Comparison of ENCODE assay signal across 29 cellular contexts in genomic region chr10:63492788-63493403, GRCh38. TPM values are rescaled to one million over a fixed set of nuclear protein-coding genes. Genes with fewer than 3 reads are reported as not detected.
DNase-seq lines count a peak whose midpoint lies in the region; ATAC-seq and TF ChIP-seq lines count a peak whose summit lies in the region.
"Had no signal": no experiment of that assay in that cellular context is flagged by ENCODE, and none has a peak within 500 bp of the region (broad histone marks: within the 10 kb centered on the region; RNA-seq: fewer than 3 reads in every experiment).

No MANE protein-coding gene starts in this region.

- H3K4me3 ChIP-seq in left ventricle myocardium inferior (no peak overlapping the region), brain microvascular endothelial cell (ENCODE audit: low read depth, low read length) (no peak overlapping the region), Peyer's patch (no peak overlapping the region)
- H3K4me3 ChIP-seq: heart right ventricle, mucosa of descending colon, right lobe of liver, SJSA1 had no signal

- in situ Hi-C loops in brain microvascular endothelial cell (cut with HindIII; ENCODE audit: low pct_ligation_motif_present, low sequenced_read_pairs), result no loop called here

- H3K4me1 Mint-ChIP-seq in nephron, result peaks cover 12% of the 10 kb centered on the region

- peaks cover 38% of the 10 kb centered on the region for H3K36me3 Mint-ChIP-seq in nephron (ENCODE audit: low read depth)

- no peaks in the 10 kb centered on the region for H3K27me3 Mint-ChIP-seq in nephron (ENCODE audit: low read depth)
- H3K27me3 Mint-ChIP-seq: activated CD8-positive, alpha-beta T cell treated with anti-CD3 and anti-CD28 coated beads for 36 hours; activated naive CD8-positive, alpha-beta T cell treated with anti-CD3 and anti-CD28 coated beads for 36 hours; stimulated activated naive CD8-positive, alpha-beta T cell treated with anti-CD3 and anti-CD28 coated beads, Interleukin-15, Interleukin-2, amounts not matched to agents 100 ng/mL and 50 ng/mL, for 24 hours had no signal

- H3K9me3 Mint-ChIP-seq in nephron, result peaks cover 10% of the 10 kb centered on the region
- H3K9me3 Mint-ChIP-seq: activated CD8-positive, alpha-beta T cell treated with anti-CD3 and anti-CD28 coated beads for 36 hours; activated naive CD8-positive, alpha-beta T cell treated with anti-CD3 and anti-CD28 coated beads for 36 hours; stimulated activated naive CD8-positive, alpha-beta T cell treated with anti-CD3 and anti-CD28 coated beads, Interleukin-15, Interleukin-2, amounts not matched to agents 100 ng/mL and 50 ng/mL, for 24 hours had no signal

- H3K27ac ChIP-seq in left ventricle myocardium inferior (replicated peaks) (peak overlapping the region; percentile 72), brain microvascular endothelial cell (peak overlapping the region; percentile 75), Peyer's patch (no peak overlapping the region)
- H3K27ac ChIP-seq: right lobe of liver, SJSA1 had no signal

- H3K4me3 Mint-ChIP-seq in nephron, result no peak overlapping the region
- H3K4me3 Mint-ChIP-seq: activated CD8-positive, alpha-beta T cell treated with anti-CD3 and anti-CD28 coated beads for 36 hours; activated naive CD8-positive, alpha-beta T cell treated with anti-CD3 and anti-CD28 coated beads for 36 hours; stimulated activated naive CD8-positive, alpha-beta T cell treated with anti-CD3 and anti-CD28 coated beads, Interleukin-15, Interleukin-2, amounts not matched to agents 100 ng/mL and 50 ng/mL, for 24 hours had no signal

- H3K4me1 ChIP-seq in left ventricle myocardium inferior (peaks cover 40% of the 10 kb centered on the region), Peyer's patch (no peaks in the 10 kb centered on the region)
- H3K4me1 ChIP-seq: right lobe of liver had no signal

- H3K27ac Mint-ChIP-seq in nephron, result peak overlapping the region in 2 of 3 experiments; percentile 34 to 63
- H3K27ac Mint-ChIP-seq: activated CD8-positive, alpha-beta T cell treated with anti-CD3 and anti-CD28 coated beads for 36 hours; activated naive CD8-positive, alpha-beta T cell treated with anti-CD3 and anti-CD28 coated beads for 36 hours; stimulated activated naive CD8-positive, alpha-beta T cell treated with anti-CD3 and anti-CD28 coated beads, Interleukin-15, Interleukin-2, amounts not matched to agents 100 ng/mL and 50 ng/mL, for 24 hours had no signal

- intact Hi-C loops in left ventricle myocardium inferior (cut with micrococcal nuclease) (no loop called here), Right ventricle myocardium superior (cut with DNase I) (no loop called here)

- ATAC-seq in Right ventricle myocardium superior (ENCODE audit: poor library complexity) (no peak), HG02678 (IDR thresholded peaks at IDR 0.05; ENCODE audit: unreplicated experiment) (no peak)
- ATAC-seq: activated CD4-positive, CD25-positive, alpha-beta regulatory T cell treated with anti-CD3 and anti-CD28 coated beads, Interleukin-2, amount 50 U/mL, for 24 hours; activated CD8-positive, alpha-beta T cell treated with anti-CD3 and anti-CD28 coated beads for 36 hours; right lobe of liver had no signal

- H3K27me3 ChIP-seq in left ventricle myocardium inferior (ENCODE audit: low read depth) (no peaks in the 10 kb centered on the region), brain microvascular endothelial cell (replicated peaks) (no peaks in the 10 kb centered on the region), Peyer's patch (no peaks in the 10 kb centered on the region)
- H3K27me3 ChIP-seq: heart right ventricle, right lobe of liver, SJSA1 had no signal

- H3K9me3 ChIP-seq in left ventricle myocardium inferior (replicated peaks) (no peaks in the 10 kb centered on the region), Peyer's patch (no peaks in the 10 kb centered on the region)
- H3K9me3 ChIP-seq: mucosa of descending colon, right lobe of liver, SJSA1 had no signal

- DNase-seq in left ventricle myocardium inferior (no peak), Right ventricle myocardium superior (no peak), brain microvascular endothelial cell (no peak), RKO (ENCODE audit: low spot score) (no peak), Peyer's patch (no peak), NCI-H345 (lab: John Stamatoyannopoulos, UW) (no peak)
- DNase-seq: 8988T; activated CD8-positive, alpha-beta T cell treated with anti-CD3 and anti-CD28 coated beads for 36 hours; activated naive CD8-positive, alpha-beta T cell treated with anti-CD3 and anti-CD28 coated beads for 36 hours; cerebellar nuclear complex; COR-L47; DMS79; foreskin fibroblast; GOT3; heart right ventricle; left ventricle myocardium superior; mucosa of descending colon; NCI-H1048; NCI-H1930; NCI-H226; OCI-M1; right lobe of liver; stimulated activated CD4-positive, alpha-beta T cell treated with anti-CD3 and anti-CD28 coated beads, Interleukin-15, amount 100 ng/mL, for 24 hours; T-helper 1 cell had no signal

- H3K36me3 ChIP-seq in left ventricle myocardium inferior, result no peaks in the 10 kb centered on the region
- H3K36me3 ChIP-seq in brain microvascular endothelial cell (replicated peaks), result no peaks in the 10 kb centered on the region
- H3K36me3 ChIP-seq in Peyer's patch, result no peaks in the 10 kb centered on the region
- H3K36me3 ChIP-seq: heart right ventricle, right lobe of liver had no signal

- TF ChIP-seq POLR2A in Peyer's patch (IDR thresholded peaks at IDR 0.05), result no peak

- TF ChIP-seq CTCF in left ventricle myocardium inferior (IDR thresholded peaks at IDR 0.05; ENCODE audit: borderline replicate concordance), result no peak
- no peak for TF ChIP-seq CTCF in brain microvascular endothelial cell (IDR thresholded peaks at IDR 0.05; ENCODE audit: low read depth, low read length, missing control alignments)
- no peak for TF ChIP-seq CTCF in nephron (IDR thresholded peaks at IDR 0.05; ENCODE audit: unreplicated experiment in 3 of 3)
- no peak for TF ChIP-seq CTCF in Peyer's patch (IDR thresholded peaks at IDR 0.05)

RNA-seq across cellular contexts. Expression of gene JMJD1C, which starts 27.1 kb away (rescaled TPM):
- 34.6 TPM for total RNA-seq in left ventricle myocardium inferior
- 32.9 TPM for total RNA-seq in Right ventricle myocardium superior
- total RNA-seq in Peyer's patch, result 100 to 1,000 TPM in 3 of 4 donors, 10 to 100 TPM in 1; 92.0 to 153 (median 124) TPM

RNA-seq across cellular contexts. Expression of gene REEP3, which starts 28.3 kb away (rescaled TPM):
- total RNA-seq in left ventricle myocardium inferior (18.2 TPM), Right ventricle myocardium superior (14.0 TPM), Peyer's patch (10 to 100 TPM; 11.6 to 67.1 (median 44.0) TPM)

Comparison
In these comparisons a context has a peak if more than half of its experiments do, and no peak if none do; other contexts are left out.
1. H3K27ac ChIP-seq: peak in left ventricle myocardium inferior (single experiment) and brain microvascular endothelial cell (single experiment); none in Peyer's patch (0 of 4).